12 cellular contexts compared by ENCODE assay signal in genomic region chr6:90222724-90223198, GRCh38.
DNase-seq lines count a peak whose midpoint lies in the region; ATAC-seq, FAIRE-seq and TF ChIP-seq lines count a peak whose summit lies in the region.
"Had no signal": no experiment of that assay in that cellular context is flagged by ENCODE, and none has a peak within 500 bp of the region (broad histone marks: within the 10 kb centered on the region; RNA-seq: fewer than 3 reads in every experiment).

No MANE protein-coding gene starts in this region.

- H3K9me3 Mint-ChIP-seq in T-helper 2 cell treated with Interferon-gamma antibody and Interleukin-4, amounts not matched to agents 5 μg/mL and 100 μg/mL, for 36 hours, result peaks cover 19% of the 10 kb centered on the region
- peaks cover 13% of the 10 kb centered on the region for H3K9me3 Mint-ChIP-seq in astrocyte (ENCODE audit: unreplicated experiment)
- peaks cover 20% of the 10 kb centered on the region for H3K9me3 Mint-ChIP-seq in GM23338

- no peak for FAIRE-seq in astrocyte (lab: Jason Lieb, UNC)
- FAIRE-seq: endometrium had no signal

- H3K4me1 Mint-ChIP-seq in T-helper 2 cell treated with Interferon-gamma antibody and Interleukin-4, amounts not matched to agents 5 μg/mL and 100 μg/mL, for 36 hours (ENCODE audit: low read depth), result peaks cover 23% of the 10 kb centered on the region
- peaks cover 25% of the 10 kb centered on the region for H3K4me1 Mint-ChIP-seq in astrocyte (ENCODE audit: low read depth, unreplicated experiment)
- peaks cover 12% of the 10 kb centered on the region; the same call in 2 of the 3 replicates for H3K4me1 Mint-ChIP-seq in GM23338

- DNase-seq in HCEC 1CT, result peak; percentile 35
- peak; percentile 44 for DNase-seq in T-helper 2 cell treated with Interferon-gamma antibody and Interleukin-4, amounts not matched to agents 5 μg/mL and 100 μg/mL, for 36 hours (ENCODE audit: low spot score)
- no peak for DNase-seq in astrocyte (ENCODE audit: low read depth)
- DNase-seq in stimulated activated CD4-positive, alpha-beta T cell treated with anti-CD3 and anti-CD28 coated beads, Interleukin-2, amount 100 ng/mL, for 24 hours, result peak; percentile 51 to 68
- no peak for DNase-seq in body of pancreas
- DNase-seq in GM23338 (ENCODE audit: low spot score), result no peak
- no peak for DNase-seq in NCI-H2081 (lab: John Stamatoyannopoulos, UW)
- DNase-seq: activated gamma-delta T cell treated with Interleukin-2 at 50 U/mL for 16 hours, NCI-H2029, Right ventricle myocardium superior had no signal

- no peaks in the 10 kb centered on the region for H3K27me3 Mint-ChIP-seq in T-helper 2 cell treated with Interferon-gamma antibody and Interleukin-4, amounts not matched to agents 5 μg/mL and 100 μg/mL, for 36 hours (ENCODE audit: low read depth)
- H3K27me3 Mint-ChIP-seq in astrocyte (ENCODE audit: low read depth, unreplicated experiment) (no peaks in the 10 kb centered on the region), GM23338 (ENCODE audit: insufficient read depth, low read depth, poor library complexity) (peaks cover 4% of the 10 kb centered on the region)

- no peaks in the 10 kb centered on the region for H3K9me2 ChIP-seq in GM23338 (ENCODE audit: insufficient read depth)

- H3K36me3 ChIP-seq in astrocyte (ENCODE audit: insufficient read depth, low read length), result no peaks in the 10 kb centered on the region
- no peaks in the 10 kb centered on the region for H3K36me3 ChIP-seq in body of pancreas (replicated peaks in 1 of 2; ENCODE audit: insufficient read depth in 1 of 2, low read depth in 2 of 2)
- H3K36me3 ChIP-seq in GM23338 (ENCODE audit: insufficient read depth), result peaks cover 3% of the 10 kb centered on the region; the same call in 1 of the 2 replicates

- WGBS in body of pancreas, 2 donors, result 87 to 97% methylated on average over 10 of the region's 10 CpGs

- H3F3A ChIP-seq in GM23338 (replicated peaks; ENCODE audit: low read depth), result no peaks in the 10 kb centered on the region

- no peak overlapping the region for H3K4me3 Mint-ChIP-seq in T-helper 2 cell treated with Interferon-gamma antibody and Interleukin-4, amounts not matched to agents 5 μg/mL and 100 μg/mL, for 36 hours
- H3K4me3 Mint-ChIP-seq in astrocyte (ENCODE audit: unreplicated experiment) (peak overlapping the region; percentile 2), GM23338 (no peak overlapping the region)

- no peak overlapping the region for H2AFZ ChIP-seq in astrocyte (ENCODE audit: low read depth, low read length)
- no peak overlapping the region for H2AFZ ChIP-seq in GM23338

- H3K36me3 Mint-ChIP-seq in T-helper 2 cell treated with Interferon-gamma antibody and Interleukin-4, amounts not matched to agents 5 μg/mL and 100 μg/mL, for 36 hours (ENCODE audit: low read depth), result peaks cover 39% of the 10 kb centered on the region
- H3K36me3 Mint-ChIP-seq in astrocyte (ENCODE audit: low read depth, unreplicated experiment) (peaks cover 8% of the 10 kb centered on the region), GM23338 (ENCODE audit: low read depth) (peaks cover 19% of the 10 kb centered on the region)

- H3K27ac Mint-ChIP-seq in T-helper 2 cell treated with Interferon-gamma antibody and Interleukin-4, amounts not matched to agents 5 μg/mL and 100 μg/mL, for 36 hours, result no peak overlapping the region
- H3K27ac Mint-ChIP-seq in astrocyte (ENCODE audit: unreplicated experiment), result peak overlapping the region; percentile 4
- no peak overlapping the region for H3K27ac Mint-ChIP-seq in GM23338

- H3K27ac ChIP-seq in astrocyte (ENCODE audit: low read depth, low read length), result no peak overlapping the region
- no peak overlapping the region for H3K27ac ChIP-seq in body of pancreas
- H3K27ac ChIP-seq in GM23338 (ENCODE audit: low read depth), result no peak overlapping the region

- H3K9ac ChIP-seq in astrocyte (ENCODE audit: low read length), result no peak overlapping the region

- TF ChIP-seq CTCF in astrocyte (IDR thresholded peaks at IDR 0.05; ENCODE audit: insufficient read depth, low read depth, low read length) (no peak), body of pancreas (IDR thresholded peaks at IDR 0.05) (no peak), GM23338 (conservative IDR thresholded peaks at IDR 0.05; ENCODE audit: low read depth in 2 of 2) (no peak)

- H3K27me3 ChIP-seq in astrocyte (ENCODE audit: insufficient read depth, low read length), result no peaks in the 10 kb centered on the region
- H3K27me3 ChIP-seq in body of pancreas, result no peaks in the 10 kb centered on the region
- H3K27me3 ChIP-seq in GM23338 (ENCODE audit: insufficient read depth), result no peaks in the 10 kb centered on the region

- H3K79me2 ChIP-seq in astrocyte (ENCODE audit: insufficient read depth, low read length), result no peaks in the 10 kb centered on the region
- no peaks in the 10 kb centered on the region for H3K79me2 ChIP-seq in GM23338 (replicated peaks; ENCODE audit: insufficient read depth)

- H3K4me3 ChIP-seq in astrocyte (ENCODE audit: insufficient read depth, low read depth, low read length) (no peak overlapping the region), body of pancreas (no peak overlapping the region), GM23338 (no peak overlapping the region)

- no peaks in the 10 kb centered on the region for H4K20me1 ChIP-seq in astrocyte (ENCODE audit: insufficient read depth, low read length)
- no peaks in the 10 kb centered on the region; the same call in 1 of the 2 replicates for H4K20me1 ChIP-seq in GM23338 (replicated peaks; ENCODE audit: insufficient read depth)

- H3K4me1 ChIP-seq in astrocyte (ENCODE audit: insufficient read depth, low read length) (peaks cover 22% of the 10 kb centered on the region), body of pancreas (peaks cover 30% of the 10 kb centered on the region), GM23338 (ENCODE audit: insufficient read depth) (peaks cover 30% of the 10 kb centered on the region)

- peaks cover 6% of the 10 kb centered on the region for H3K9me3 ChIP-seq in astrocyte (ENCODE audit: insufficient read depth, low read depth, low read length)
- no peaks in the 10 kb centered on the region for H3K9me3 ChIP-seq in body of pancreas

- intact Hi-C loops in body of pancreas (cut with DNase I), result no loop called here

- no peak for ATAC-seq in body of pancreas
- ATAC-seq in GM23338, result no peak
- ATAC-seq in GM18517 (IDR thresholded peaks at IDR 0.05; ENCODE audit: unreplicated experiment), result no peak

- no peak overlapping the region for H3K4me2 ChIP-seq in astrocyte (ENCODE audit: low read length)
- no peak overlapping the region for H3K4me2 ChIP-seq in GM23338

- no peak for TF ChIP-seq POLR2A in body of pancreas (IDR thresholded peaks at IDR 0.05)

TF ChIP-seq in GM23338, 12 proteins besides CTCF, POLR2A, EP300 and RAD21 (continues in another document):
- TF ChIP-seq ZNF331 (CRISPR knock-in tag; IDR thresholded peaks at IDR 0.05; ENCODE audit: low read depth) (no peak), POLR2AphosphoS5 (IDR thresholded peaks at IDR 0.05; ENCODE audit: low read depth) (no peak), ZNF114 (CRISPR knock-in tag; IDR thresholded peaks at IDR 0.05) (no peak), EZH2 (IDR thresholded peaks at IDR 0.05; ENCODE audit: low read depth, unreplicated experiment) (no peak), REST (IDR thresholded peaks at IDR 0.05; ENCODE audit: unreplicated experiment) (no peak)
- TF ChIP-seq, protein P1, sequence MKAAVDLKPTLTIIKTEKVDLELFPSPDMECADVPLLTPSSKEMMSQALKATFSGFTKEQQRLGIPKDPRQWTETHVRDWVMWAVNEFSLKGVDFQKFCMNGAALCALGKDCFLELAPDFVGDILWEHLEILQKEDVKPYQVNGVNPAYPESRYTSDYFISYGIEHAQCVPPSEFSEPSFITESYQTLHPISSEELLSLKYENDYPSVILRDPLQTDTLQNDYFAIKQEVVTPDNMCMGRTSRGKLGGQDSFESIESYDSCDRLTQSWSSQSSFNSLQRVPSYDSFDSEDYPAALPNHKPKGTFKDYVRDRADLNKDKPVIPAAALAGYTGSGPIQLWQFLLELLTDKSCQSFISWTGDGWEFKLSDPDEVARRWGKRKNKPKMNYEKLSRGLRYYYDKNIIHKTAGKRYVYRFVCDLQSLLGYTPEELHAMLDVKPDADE (IDR thresholded peaks at IDR 0.05), result no peak

Comparison
In these comparisons a context has a peak if more than half of its experiments do, and no peak if none do; other contexts are left out.
1. DNase-seq: peak in HCEC 1CT (single experiment), T-helper 2 cell treated with Interferon-gamma antibody and Interleukin-4, amounts not matched to agents 5 μg/mL and 100 μg/mL, for 36 hours (single experiment) and stimulated activated CD4-positive, alpha-beta T cell treated with anti-CD3 and anti-CD28 coated beads, Interleukin-2, amount 100 ng/mL, for 24 hours (2 of 2); none in astrocyte (single experiment), body of pancreas (0 of 4), GM23338 (single experiment) and NCI-H2081 (0 of 2).